ENCODE assay signal across 9 cellular contexts in the genomic region with DNA sequence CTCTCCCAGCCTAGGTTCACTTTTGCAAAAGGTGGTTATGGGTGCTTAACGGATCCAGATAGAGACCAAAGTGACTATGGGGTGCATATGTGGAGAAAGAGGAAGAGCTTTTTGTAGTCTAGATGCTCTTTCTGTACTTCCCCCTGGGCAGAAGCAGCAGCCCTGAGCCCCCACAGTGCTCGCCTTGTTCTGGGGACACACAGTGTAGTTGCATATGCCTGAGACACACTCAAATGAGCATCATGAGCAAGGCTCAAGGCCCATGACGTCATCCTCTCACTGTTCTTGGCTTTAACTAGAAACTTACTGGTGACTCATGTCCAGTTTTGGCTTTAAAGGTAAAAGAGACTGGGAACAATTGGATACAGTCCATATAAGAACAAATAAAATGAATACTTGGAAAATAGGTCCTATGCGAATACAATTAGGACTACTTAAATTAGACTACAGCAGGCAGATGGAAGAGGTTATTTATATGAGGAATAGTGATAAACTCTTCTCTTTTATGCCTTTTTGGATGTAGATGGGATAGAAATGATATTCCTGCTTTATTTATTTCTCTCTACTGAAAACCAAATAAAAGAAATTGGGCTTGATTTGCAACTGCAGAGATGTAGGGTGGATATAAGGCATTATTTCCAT. TPM values are rescaled to one million over a fixed set of nuclear protein-coding genes. Genes with fewer than 3 reads are reported as not detected.
DNase-seq lines count a peak whose midpoint lies in the region; ATAC-seq and TF ChIP-seq lines count a peak whose summit lies in the region.
"Had no signal": no experiment of that assay in that cellular context is flagged by ENCODE, and none has a peak within 500 bp of the region (broad histone marks: within the 10 kb centered on the region; RNA-seq: fewer than 3 reads in every experiment).

No MANE protein-coding gene starts in this region.

- WGBS in esophagus, 2 donors, result 47 to 52% methylated on average over 4 of the region's 4 CpGs
- 31 to 35% (median 32%) methylated on average over 4 of the region's 4 CpGs for WGBS in ovary, 3 donors

- H3K27me3 ChIP-seq in esophagus (ENCODE audit: control insufficient read depth in 1 of 2, insufficient read depth in 2 of 2, low read length in 2 of 2) (no peaks in the 10 kb centered on the region), ovary (no peaks in the 10 kb centered on the region)

- BruUV-seq in OCI-LY7 (replicated peaks; lab: Mats Ljungman, UMichigan), result no TSS peak

- H3K36me3 ChIP-seq in OCI-LY7 (ENCODE audit: insufficient read depth, low read length) (no peaks in the 10 kb centered on the region), esophagus (ENCODE audit: control insufficient read depth in 2 of 2, insufficient read depth in 2 of 2, low read length in 1 of 2) (no peaks in the 10 kb centered on the region), ovary (no peaks in the 10 kb centered on the region)
- H3K36me3 ChIP-seq: neutrophil had no signal

- peak overlapping the region; percentile 50 for H3K4me3 ChIP-seq in OCI-LY7 (ENCODE audit: low read depth, low read length, poor library complexity, severe bottlenecking)
- H3K4me3 ChIP-seq in esophagus (ENCODE audit: low read depth in 1 of 2, low read length in 2 of 2), result no peak overlapping the region
- H3K4me3 ChIP-seq in ovary, result no peak overlapping the region

- DNase-seq in GM04504 (ENCODE audit: low read depth), result peak; percentile 95
- peak; percentile 75 for DNase-seq in OCI-LY7 (ENCODE audit: low spot score)
- peak; percentile 82 to 95 (median 89) for DNase-seq in ovary
- no peak for DNase-seq in stimulated activated naive CD4-positive, alpha-beta T cell (lab: John Stamatoyannopoulos, UW)
- DNase-seq in WTC11 (ENCODE audit: low spot score), result no peak

- TF ChIP-seq CTCF in OCI-LY7 (conservative IDR thresholded peaks at IDR 0.05; ENCODE audit: low read length) (no peak), ovary (IDR thresholded peaks at IDR 0.05) (no peak), WTC11 (IDR thresholded peaks at IDR 0.05) (no peak)

- no peak for TF ChIP-seq POLR2A in ovary (IDR thresholded peaks at IDR 0.05)

- H2AFZ ChIP-seq in OCI-LY7 (ENCODE audit: low read length), result peak overlapping the region; percentile 32; the same call in 1 of the 2 replicates

- H3K4me2 ChIP-seq in OCI-LY7 (ENCODE audit: low read length), result peak overlapping the region; percentile 58

- CTCF ChIA-PET in OCI-LY7 (lab: Charles Lee; ENCODE audit: unreplicated experiment), result interaction anchor here (0.6 to 3.1 kb wide), 8 partner anchors 7 to 67 kb away, joined by 3 to 15 read pairs (median 6); no protein-coding TSS in a partner anchor
- CTCF ChIA-PET in WTC11 (lab: Charles Lee), result interaction anchor here (0.5 to 1.2 kb wide), 4 partner anchors 15 to 263 kb away, joined by 3 to 4 read pairs (median 4); a partner anchor contains a TSS

- H3K79me2 ChIP-seq in OCI-LY7 (ENCODE audit: insufficient read depth, low read depth, low read length), result 0 out of 2 replicates have a peak, but pooled peaks cover 7% of the 10 kb centered on the region

- peak overlapping the region; percentile 65 for H3K27ac ChIP-seq in OCI-LY7 (ENCODE audit: low read depth, low read length, poor library complexity, severe bottlenecking)
- H3K27ac ChIP-seq in esophagus (ENCODE audit: low read depth in 2 of 2, low read length in 1 of 2), result peak overlapping the region; percentile 65 to 84
- H3K27ac ChIP-seq in ovary, result peak overlapping the region; percentile 55 to 61
- H3K27ac ChIP-seq: neutrophil had no signal

- H3K9me3 Mint-ChIP-seq in WTC11, result peaks cover 13% of the 10 kb centered on the region

- H3K4me1 Mint-ChIP-seq in WTC11, result no peaks in the 10 kb centered on the region

- H3K9me2 ChIP-seq in OCI-LY7 (ENCODE audit: insufficient read depth, low read length), result no peaks in the 10 kb centered on the region

- H3K27ac Mint-ChIP-seq in WTC11, result no peak overlapping the region

- H4K20me1 ChIP-seq in OCI-LY7 (ENCODE audit: insufficient read depth, low read length), result no peaks in the 10 kb centered on the region

- POLR2A ChIA-PET in OCI-LY7 (lab: Charles Lee), result interaction anchor here (0.6 to 5.1 kb wide), 13 partner anchors 8 to 279 kb away, joined by 3 to 48 read pairs (median 5); no protein-coding TSS in a partner anchor
- POLR2A ChIA-PET in WTC11 (lab: Charles Lee), result interaction anchor here (0.6 kb wide), 1 partner anchor 202 kb away, joined by 3 read pairs; no protein-coding TSS in a partner anchor

- no peak overlapping the region for H3K4me3 Mint-ChIP-seq in WTC11

- peaks cover 6% of the 10 kb centered on the region for H3K36me3 Mint-ChIP-seq in WTC11

- intact Hi-C loops in OCI-LY7 (cut with micrococcal nuclease; ENCODE audit: unreplicated experiment) (no loop called here), ovary (cut with DNase I) (no loop called here)

- peak; percentile 40 for TF ChIP-seq EP300 in ovary (IDR thresholded peaks at IDR 0.05)

- no peaks in the 10 kb centered on the region; the same call in 1 of the 2 replicates for H3K27me3 Mint-ChIP-seq in WTC11 (ENCODE audit: low read depth)

- no peaks in the 10 kb centered on the region for H3K9me3 ChIP-seq in OCI-LY7 (ENCODE audit: low read length)
- no peaks in the 10 kb centered on the region for H3K9me3 ChIP-seq in esophagus (ENCODE audit: control insufficient read depth in 2 of 2, insufficient read depth in 1 of 2, low read depth in 1 of 2, low read length in 1 of 2)
- no peaks in the 10 kb centered on the region for H3K9me3 ChIP-seq in ovary
- H3K9me3 ChIP-seq: neutrophil had no signal

- ATAC-seq in HG02571 (IDR thresholded peaks at IDR 0.05; ENCODE audit: unreplicated experiment) (peak; percentile 49), GM19324 (IDR thresholded peaks at IDR 0.05; ENCODE audit: low FRiP score, unreplicated experiment) (no peak), WTC11 (no peak)

- peaks cover 55% of the 10 kb centered on the region for H3K4me1 ChIP-seq in OCI-LY7 (ENCODE audit: insufficient read depth, low read length, poor library complexity, severe bottlenecking)
- peaks cover 0 to 9% of the 10 kb centered on the region in 2 donors for H3K4me1 ChIP-seq in esophagus (ENCODE audit: control insufficient read depth in 2 of 2, insufficient read depth in 2 of 2, low read length in 1 of 2)
- H3K4me1 ChIP-seq in ovary (ENCODE audit: insufficient read depth), result peaks cover 12% of the 10 kb centered on the region

TF ChIP-seq in WTC11, 78 proteins besides CTCF, POLR2A, EP300 and RAD21 (continues in another document):
- TF ChIP-seq, protein P1, sequence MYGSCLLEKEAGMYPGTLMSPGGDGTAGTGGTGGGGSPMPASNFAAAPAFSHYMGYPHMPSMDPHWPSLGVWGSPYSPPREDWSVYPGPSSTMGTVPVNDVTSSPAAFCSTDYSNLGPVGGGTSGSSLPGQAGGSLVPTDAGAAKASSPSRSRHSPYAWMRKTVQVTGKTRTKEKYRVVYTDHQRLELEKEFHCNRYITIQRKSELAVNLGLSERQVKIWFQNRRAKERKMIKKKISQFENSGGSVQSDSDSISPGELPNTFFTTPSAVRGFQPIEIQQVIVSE (CRISPR knock-in tag; IDR thresholded peaks at IDR 0.05; ENCODE audit: borderline replicate concordance), result no peak
- TF ChIP-seq ETV6 (CRISPR knock-in tag; IDR thresholded peaks at IDR 0.05) (no peak), GTF2I (CRISPR knock-in tag; conservative IDR thresholded peaks at IDR 0.05) (no peak), ZNF396 (CRISPR knock-in tag; IDR thresholded peaks at IDR 0.05; ENCODE audit: borderline replicate concordance) (no peak), IRF2 (CRISPR knock-in tag; IDR thresholded peaks at IDR 0.05; ENCODE audit: borderline replicate concordance, low read depth) (no peak), ZNF219 (CRISPR knock-in tag; IDR thresholded peaks at IDR 0.05; ENCODE audit: borderline replicate concordance) (no peak), NFE2L1 (CRISPR knock-in tag; IDR thresholded peaks at IDR 0.05) (no peak)
- TF ChIP-seq, protein P2, sequence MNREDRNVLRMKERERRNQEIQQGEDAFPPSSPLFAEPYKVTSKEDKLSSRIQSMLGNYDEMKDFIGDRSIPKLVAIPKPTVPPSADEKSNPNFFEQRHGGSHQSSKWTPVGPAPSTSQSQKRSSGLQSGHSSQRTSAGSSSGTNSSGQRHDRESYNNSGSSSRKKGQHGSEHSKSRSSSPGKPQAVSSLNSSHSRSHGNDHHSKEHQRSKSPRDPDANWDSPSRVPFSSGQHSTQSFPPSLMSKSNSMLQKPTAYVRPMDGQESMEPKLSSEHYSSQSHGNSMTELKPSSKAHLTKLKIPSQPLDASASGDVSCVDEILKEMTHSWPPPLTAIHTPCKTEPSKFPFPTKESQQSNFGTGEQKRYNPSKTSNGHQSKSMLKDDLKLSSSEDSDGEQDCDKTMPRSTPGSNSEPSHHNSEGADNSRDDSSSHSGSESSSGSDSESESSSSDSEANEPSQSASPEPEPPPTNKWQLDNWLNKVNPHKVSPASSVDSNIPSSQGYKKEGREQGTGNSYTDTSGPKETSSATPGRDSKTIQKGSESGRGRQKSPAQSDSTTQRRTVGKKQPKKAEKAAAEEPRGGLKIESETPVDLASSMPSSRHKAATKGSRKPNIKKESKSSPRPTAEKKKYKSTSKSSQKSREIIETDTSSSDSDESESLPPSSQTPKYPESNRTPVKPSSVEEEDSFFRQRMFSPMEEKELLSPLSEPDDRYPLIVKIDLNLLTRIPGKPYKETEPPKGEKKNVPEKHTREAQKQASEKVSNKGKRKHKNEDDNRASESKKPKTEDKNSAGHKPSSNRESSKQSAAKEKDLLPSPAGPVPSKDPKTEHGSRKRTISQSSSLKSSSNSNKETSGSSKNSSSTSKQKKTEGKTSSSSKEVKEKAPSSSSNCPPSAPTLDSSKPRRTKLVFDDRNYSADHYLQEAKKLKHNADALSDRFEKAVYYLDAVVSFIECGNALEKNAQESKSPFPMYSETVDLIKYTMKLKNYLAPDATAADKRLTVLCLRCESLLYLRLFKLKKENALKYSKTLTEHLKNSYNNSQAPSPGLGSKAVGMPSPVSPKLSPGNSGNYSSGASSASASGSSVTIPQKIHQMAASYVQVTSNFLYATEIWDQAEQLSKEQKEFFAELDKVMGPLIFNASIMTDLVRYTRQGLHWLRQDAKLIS (CRISPR knock-in tag; IDR thresholded peaks at IDR 0.05; ENCODE audit: borderline replicate concordance), result no peak

RNA-seq across cellular contexts. Expression of a gene that starts 20.1 kb away (rescaled TPM):
- 17.6 and 22.4 TPM in 2 replicates for total RNA-seq in OCI-LY7 (2014; rRNA removed; shearing (Covaris generic))
- total RNA-seq in OCI-LY7 (2022) (37.8 and 43.5 TPM in 2 replicates), ovary (10 to 100 TPM; 13.0 to 33.4 (median 26.3) TPM), WTC11 (2021) (43.0 to 52.3 TPM (median 44.8 TPM) in 3 replicates)
- polyA plus RNA-seq in esophagus (10 to 100 TPM; 13.5 to 15.0 TPM), ovary (10 to 100 TPM; 14.9 to 21.5 TPM)

RNA-seq across cellular contexts. Expression of a gene that starts 33.3 kb away (rescaled TPM):
- 80.9 and 93.2 TPM in 2 replicates for total RNA-seq in OCI-LY7 (2014; rRNA removed; shearing (Covaris generic))
- total RNA-seq in OCI-LY7 (2022) (175 and 210 TPM in 2 replicates), ovary (100 to 1,000 TPM in 1 of 7 donors, 10 to 100 TPM in 6; 17.5 to 106 (median 81.6) TPM), WTC11 (2021) (35.6 to 41.2 TPM (median 38.8 TPM) in 3 replicates)
- polyA plus RNA-seq in esophagus (10 to 100 TPM in 1 of 2 donors, 1 to 10 TPM in 1; 6.2 to 13.3 TPM), ovary (10 to 100 TPM; 24.1 to 31.9 TPM)

RNA-seq across cellular contexts. Expression of a gene that starts 52.9 kb away (rescaled TPM):
- 1.9 and 2.8 TPM in 2 replicates for total RNA-seq in OCI-LY7 (2014; rRNA removed; shearing (Covaris generic))
- total RNA-seq in OCI-LY7 (2022) (2.0 TPM in 2 replicates), ovary (1 to 10 TPM in 6 of 7 donors, not detected in 1; 1.4 to 4.2 (median 2.0) TPM), WTC11 (2021) (0.50 to 1.3 TPM (median 0.72 TPM) in 3 replicates)
- polyA plus RNA-seq in esophagus (under 1 TPM; 0.89 to 0.98 TPM), ovary (1 to 10 TPM in 1 of 2 donors, under 1 TPM in 1; 0.92 to 2.0 TPM)

Comparison
In these comparisons a context has a peak if more than half of its experiments do, and no peak if none do; other contexts are left out.
1. DNase-seq: peak in GM04504 (single experiment), OCI-LY7 (single experiment) and ovary (5 of 5); none in stimulated activated naive CD4-positive, alpha-beta T cell (0 of 6) and WTC11 (single experiment).
2. Peak in every context shown above with its lines, with median percentiles within 50 percentile points of each other: H3K27ac ChIP-seq.